Comparison of ENCODE assay signal across 3 cellular contexts in the genomic region with DNA sequence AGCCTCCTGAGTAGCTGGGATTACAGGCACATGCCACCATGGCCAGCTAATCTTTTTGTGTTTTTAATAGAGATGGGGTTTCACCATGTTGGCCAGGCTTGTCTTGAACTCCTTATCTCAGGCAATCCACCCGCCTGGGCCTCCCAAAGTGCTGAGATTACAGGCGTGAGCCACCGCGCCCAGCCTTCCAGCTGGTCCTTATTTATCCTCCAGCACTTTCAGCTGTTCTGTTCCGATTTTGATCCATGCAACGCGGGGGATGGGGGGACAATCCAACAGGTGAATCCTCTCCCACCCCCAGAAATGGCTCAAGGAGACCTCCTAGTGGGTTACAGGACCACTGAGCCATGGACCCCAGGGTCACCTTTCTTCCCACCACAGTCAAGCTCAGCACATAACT.
TF ChIP-seq lines count a peak whose summit lies in the region.

No MANE protein-coding gene starts in this region.

TF ChIP-seq in HepG2, 621 proteins besides CTCF, POLR2A, EP300 and RAD21:
- no peak for TF ChIP-seq NCOA1 (CRISPR knock-in tag; IDR thresholded peaks at IDR 0.05)
- TF ChIP-seq NFE2L1 (CRISPR knock-in tag; IDR thresholded peaks at IDR 0.05; ENCODE audit: borderline replicate concordance) = no peak
- TF ChIP-seq, protein P1, sequence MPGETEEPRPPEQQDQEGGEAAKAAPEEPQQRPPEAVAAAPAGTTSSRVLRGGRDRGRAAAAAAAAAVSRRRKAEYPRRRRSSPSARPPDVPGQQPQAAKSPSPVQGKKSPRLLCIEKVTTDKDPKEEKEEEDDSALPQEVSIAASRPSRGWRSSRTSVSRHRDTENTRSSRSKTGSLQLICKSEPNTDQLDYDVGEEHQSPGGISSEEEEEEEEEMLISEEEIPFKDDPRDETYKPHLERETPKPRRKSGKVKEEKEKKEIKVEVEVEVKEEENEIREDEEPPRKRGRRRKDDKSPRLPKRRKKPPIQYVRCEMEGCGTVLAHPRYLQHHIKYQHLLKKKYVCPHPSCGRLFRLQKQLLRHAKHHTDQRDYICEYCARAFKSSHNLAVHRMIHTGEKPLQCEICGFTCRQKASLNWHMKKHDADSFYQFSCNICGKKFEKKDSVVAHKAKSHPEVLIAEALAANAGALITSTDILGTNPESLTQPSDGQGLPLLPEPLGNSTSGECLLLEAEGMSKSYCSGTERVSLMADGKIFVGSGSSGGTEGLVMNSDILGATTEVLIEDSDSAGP (CRISPR knock-in tag; IDR thresholded peaks at IDR 0.05; ENCODE audit: borderline replicate concordance) = no peak
- TF ChIP-seq, protein P2, sequence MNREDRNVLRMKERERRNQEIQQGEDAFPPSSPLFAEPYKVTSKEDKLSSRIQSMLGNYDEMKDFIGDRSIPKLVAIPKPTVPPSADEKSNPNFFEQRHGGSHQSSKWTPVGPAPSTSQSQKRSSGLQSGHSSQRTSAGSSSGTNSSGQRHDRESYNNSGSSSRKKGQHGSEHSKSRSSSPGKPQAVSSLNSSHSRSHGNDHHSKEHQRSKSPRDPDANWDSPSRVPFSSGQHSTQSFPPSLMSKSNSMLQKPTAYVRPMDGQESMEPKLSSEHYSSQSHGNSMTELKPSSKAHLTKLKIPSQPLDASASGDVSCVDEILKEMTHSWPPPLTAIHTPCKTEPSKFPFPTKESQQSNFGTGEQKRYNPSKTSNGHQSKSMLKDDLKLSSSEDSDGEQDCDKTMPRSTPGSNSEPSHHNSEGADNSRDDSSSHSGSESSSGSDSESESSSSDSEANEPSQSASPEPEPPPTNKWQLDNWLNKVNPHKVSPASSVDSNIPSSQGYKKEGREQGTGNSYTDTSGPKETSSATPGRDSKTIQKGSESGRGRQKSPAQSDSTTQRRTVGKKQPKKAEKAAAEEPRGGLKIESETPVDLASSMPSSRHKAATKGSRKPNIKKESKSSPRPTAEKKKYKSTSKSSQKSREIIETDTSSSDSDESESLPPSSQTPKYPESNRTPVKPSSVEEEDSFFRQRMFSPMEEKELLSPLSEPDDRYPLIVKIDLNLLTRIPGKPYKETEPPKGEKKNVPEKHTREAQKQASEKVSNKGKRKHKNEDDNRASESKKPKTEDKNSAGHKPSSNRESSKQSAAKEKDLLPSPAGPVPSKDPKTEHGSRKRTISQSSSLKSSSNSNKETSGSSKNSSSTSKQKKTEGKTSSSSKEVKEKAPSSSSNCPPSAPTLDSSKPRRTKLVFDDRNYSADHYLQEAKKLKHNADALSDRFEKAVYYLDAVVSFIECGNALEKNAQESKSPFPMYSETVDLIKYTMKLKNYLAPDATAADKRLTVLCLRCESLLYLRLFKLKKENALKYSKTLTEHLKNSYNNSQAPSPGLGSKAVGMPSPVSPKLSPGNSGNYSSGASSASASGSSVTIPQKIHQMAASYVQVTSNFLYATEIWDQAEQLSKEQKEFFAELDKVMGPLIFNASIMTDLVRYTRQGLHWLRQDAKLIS (CRISPR knock-in tag; IDR thresholded peaks at IDR 0.05) = no peak
- no peak for TF ChIP-seq ZFP62 (CRISPR knock-in tag; IDR thresholded peaks at IDR 0.05)
- no peak for TF ChIP-seq TP53 (CRISPR knock-in tag; conservative IDR thresholded peaks at IDR 0.05)
- no peak for TF ChIP-seq SOX5 (CRISPR knock-in tag; IDR thresholded peaks at IDR 0.05; ENCODE audit: borderline replicate concordance)
- no peak for TF ChIP-seq ELF1 (CRISPR knock-in tag; IDR thresholded peaks at IDR 0.05)
- no peak for TF ChIP-seq SMARCC2 (IDR thresholded peaks at IDR 0.05)
- TF ChIP-seq PCBP1 (IDR thresholded peaks at IDR 0.05; ENCODE audit: borderline replicate concordance, low read depth, low read length) = no peak
- TF ChIP-seq TBP (CRISPR knock-in tag; IDR thresholded peaks at IDR 0.05) = no peak
- no peak for TF ChIP-seq EEA1 (CRISPR knock-in tag; IDR thresholded peaks at IDR 0.05; ENCODE audit: borderline replicate concordance)
- TF ChIP-seq KLF15 (CRISPR knock-in tag; IDR thresholded peaks at IDR 0.05; ENCODE audit: borderline replicate concordance) = no peak
- TF ChIP-seq, protein P3, sequence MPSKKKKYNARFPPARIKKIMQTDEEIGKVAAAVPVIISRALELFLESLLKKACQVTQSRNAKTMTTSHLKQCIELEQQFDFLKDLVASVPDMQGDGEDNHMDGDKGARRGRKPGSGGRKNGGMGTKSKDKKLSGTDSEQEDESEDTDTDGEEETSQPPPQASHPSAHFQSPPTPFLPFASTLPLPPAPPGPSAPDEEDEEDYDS (CRISPR knock-in tag; IDR thresholded peaks at IDR 0.05) = no peak
- TF ChIP-seq ATM (IDR thresholded peaks at IDR 0.05; ENCODE audit: borderline replicate concordance) = no peak
- TF ChIP-seq TEAD3 (CRISPR knock-in tag; optimal IDR thresholded peaks at IDR 0.05; ENCODE audit: borderline replicate concordance) = no peak

TF ChIP-seq in H1, 55 proteins besides CTCF, POLR2A, EP300 and RAD21 (continues in another document):
- TF ChIP-seq CHD7 (IDR thresholded peaks at IDR 0.05; ENCODE audit: insufficient replicate concordance, low read length) = no peak
- TF ChIP-seq CHD2 (IDR thresholded peaks at IDR 0.05; ENCODE audit: low read length) = no peak
- TF ChIP-seq POU5F1 (IDR thresholded peaks at IDR 0.05; ENCODE audit: low read depth, low read length) = no peak

TF ChIP-seq in HEK293T, 16 proteins besides CTCF, POLR2A, EP300 and RAD21:
- TF ChIP-seq ARNT (IDR thresholded peaks at IDR 0.05) = no peak
- no peak for TF ChIP-seq NFRKB (IDR thresholded peaks at IDR 0.05)
- TF ChIP-seq HDGF (IDR thresholded peaks at IDR 0.05; ENCODE audit: borderline replicate concordance) = no peak
- no peak for TF ChIP-seq PKNOX1 (IDR thresholded peaks at IDR 0.05)
- TF ChIP-seq CTBP1 (IDR thresholded peaks at IDR 0.05; ENCODE audit: borderline replicate concordance) = no peak
- no peak for TF ChIP-seq TARDBP (IDR thresholded peaks at IDR 0.05)
- no peak for TF ChIP-seq FOXA1 (IDR thresholded peaks at IDR 0.05)
- TF ChIP-seq SP1 (IDR thresholded peaks at IDR 0.05) = no peak
- no peak for TF ChIP-seq LEF1 (IDR thresholded peaks at IDR 0.05; ENCODE audit: borderline replicate concordance)
- no peak for TF ChIP-seq BHLHE40 (IDR thresholded peaks at IDR 0.05; ENCODE audit: borderline replicate concordance)
- no peak for TF ChIP-seq L3MBTL2 (conservative IDR thresholded peaks at IDR 0.05)
- no peak for TF ChIP-seq ZNF384 (IDR thresholded peaks at IDR 0.05)
- no peak for TF ChIP-seq FOXK2 (IDR thresholded peaks at IDR 0.05)
- TF ChIP-seq ELF4 (IDR thresholded peaks at IDR 0.05) = no peak
- no peak for TF ChIP-seq FOXM1 (IDR thresholded peaks at IDR 0.05; ENCODE audit: borderline replicate concordance)
